In the genomic region with DNA sequence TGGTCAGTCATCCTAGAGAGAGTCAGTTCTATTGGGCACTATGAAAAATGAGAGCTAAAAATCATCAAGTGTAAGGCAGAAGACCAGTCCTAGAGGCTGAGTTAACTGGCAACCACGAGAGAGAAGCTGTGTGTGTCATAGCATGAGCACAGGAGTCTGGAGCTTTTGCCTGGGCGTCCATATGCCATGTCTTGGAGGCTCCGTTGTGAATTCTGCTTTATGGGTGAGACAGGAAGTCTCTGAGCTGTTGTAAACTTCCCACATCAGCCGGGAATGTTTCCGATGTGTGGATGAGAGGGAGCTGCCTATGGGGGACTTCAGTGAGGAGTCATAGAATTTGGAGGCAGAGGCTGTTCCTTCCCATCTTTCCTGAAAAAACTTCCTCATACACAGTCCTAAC, we compare ENCODE assay signal across 31 cellular contexts.
DNase-seq lines count a peak whose midpoint lies in the region; ATAC-seq and TF ChIP-seq lines count a peak whose summit lies in the region.
"Had no signal": no experiment of that assay in that cellular context is flagged by ENCODE, and none has a peak within 500 bp of the region (broad histone marks: within the 10 kb centered on the region; RNA-seq: fewer than 3 reads in every experiment).

No MANE protein-coding gene starts in this region.

- H3K4me2 ChIP-seq in neuronal stem cell (ENCODE audit: insufficient read depth, low read length, poor library complexity, severe bottlenecking) = no peak overlapping the region
- H3K4me2 ChIP-seq: SK-N-SH had no signal

- H3K27me3 Mint-ChIP-seq in endodermal cell (ENCODE audit: insufficient read depth) = no peaks in the 10 kb centered on the region
- peaks cover 1% of the 10 kb centered on the region for H3K27me3 Mint-ChIP-seq in activated T-cell treated with anti-CD3 and anti-CD28 coated beads, Interleukin-2, amount 50 U/mL, for 4 hours (ENCODE audit: low read depth)
- H3K27me3 Mint-ChIP-seq: activated CD4-positive, alpha-beta memory T cell treated with anti-CD3 and anti-CD28 coated beads for 36 hours; B cell; IgD-negative memory B cell; stimulated activated naive CD8-positive, alpha-beta T cell treated with anti-CD3 and anti-CD28 coated beads, Interleukin-15, amount 100 ng/mL, for 72 hours had no signal

- TF ChIP-seq CTCF in endodermal cell (conservative IDR thresholded peaks at IDR 0.05) = no peak

- H3K79me1 ChIP-seq in neuronal stem cell (ENCODE audit: low read depth, low read length) = no peaks in the 10 kb centered on the region

- H3K4me3 ChIP-seq in endodermal cell (ENCODE audit: low read length) (no peak overlapping the region), neuronal stem cell (ENCODE audit: low read length in 2 of 2) (no peak overlapping the region)
- H3K4me3 ChIP-seq: dorsolateral prefrontal cortex, left lung, right atrium auricular region, thoracic aorta, uterus had no signal

- H3K4me3 Mint-ChIP-seq in endodermal cell = no peak overlapping the region
- H3K4me3 Mint-ChIP-seq in activated T-cell treated with anti-CD3 and anti-CD28 coated beads, Interleukin-2, amount 50 U/mL, for 4 hours = no peak overlapping the region
- H3K4me3 Mint-ChIP-seq: activated CD4-positive, alpha-beta memory T cell treated with anti-CD3 and anti-CD28 coated beads for 36 hours; activated naive CD4-positive, alpha-beta T cell treated with anti-CD3 and anti-CD28 coated beads for 36 hours; B cell; CD4-positive, alpha-beta memory T cell; IgD-negative memory B cell; neural crest cell; stimulated activated naive CD8-positive, alpha-beta T cell treated with anti-CD3 and anti-CD28 coated beads, Interleukin-15, amount 100 ng/mL, for 72 hours; T-helper 1 cell treated with Interleukin-12 subunit alpha and Interleukin-12 subunit beta and Interleukin-4 antibody, amounts not matched to agents 30 μg/mL and 1 μg/mL, for 36 hours had no signal

- no peak overlapping the region for H2BK5ac ChIP-seq in neuronal stem cell (ENCODE audit: low read length)

- no peak overlapping the region for H3K4ac ChIP-seq in neuronal stem cell (ENCODE audit: low read length)

- DNase-seq in EL (peak; percentile 53), LHCN-M2 (ENCODE audit: low read depth) (peak; percentile 14), endodermal cell (no peak), neuronal stem cell (ENCODE audit: low spot score) (no peak), epidermal melanocyte (ENCODE audit: insufficient read length, low spot score) (no peak), AG08396 (ENCODE audit: low spot score) (no peak), NCI-H2196 (lab: John Stamatoyannopoulos, UW; ENCODE audit: unreplicated experiment) (no peak)
- DNase-seq in activated T-cell treated with anti-CD3 and anti-CD28 coated beads, Interleukin-2, amount 50 U/mL, for 4 hours = no peak
- DNase-seq: activated CD4-positive, alpha-beta memory T cell treated with anti-CD3 and anti-CD28 coated beads for 36 hours; activated CD8-positive, alpha-beta memory T cell treated with anti-CD3 and anti-CD28 coated beads, Interleukin-2, amount 50 U/mL, for 48 hours; activated naive CD4-positive, alpha-beta T cell treated with anti-CD3 and anti-CD28 coated beads for 36 hours; CD4-positive, alpha-beta memory T cell; dorsolateral prefrontal cortex; glutamatergic neuron; left lung; mesendoderm; NCI-H146; NCI-H774; SK-N-SH; stimulated activated CD4-positive, alpha-beta T cell treated with anti-CD3 and anti-CD28 coated beads, Interleukin-1b, Interleukin-23, amount 100 ng/mL, for 48 hours; stimulated activated CD8-positive, alpha-beta memory T cell treated with anti-CD3 and anti-CD28 coated beads, Interleukin-4, amount 100 ng/mL, for 48 hours; stimulated activated naive CD8-positive, alpha-beta T cell treated with anti-CD3 and anti-CD28 coated beads, Interleukin-15, amount 100 ng/mL, for 72 hours; uterus had no signal

- H3K9ac ChIP-seq in endodermal cell (ENCODE audit: extremely low read depth, low read length, poor library complexity, severe bottlenecking) (no peak overlapping the region), neuronal stem cell (ENCODE audit: low read depth, low read length, poor library complexity) (no peak overlapping the region)
- H3K9ac ChIP-seq: SK-N-SH had no signal

- H4K8ac ChIP-seq in neuronal stem cell (ENCODE audit: low read depth, low read length) = no peak overlapping the region

- 85 to 90% methylated on average over 2 to 5 of the region's 5 CpGs for WGBS in endodermal cell (ENCODE audit: insufficient coverage in 1 of 2, insufficient read length in 1 of 2), 2 experiments
- WGBS in neuronal stem cell (ENCODE audit: extremely low coverage in 2 of 2, insufficient read length in 2 of 2, insufficient replicate concordance in 1 of 2), 2 donors = no CpG with 5 or more reads among the region's 5 CpGs

- H3K18ac ChIP-seq in neuronal stem cell (ENCODE audit: low read length) = no peak overlapping the region

- no peak overlapping the region for H4K91ac ChIP-seq in neuronal stem cell (ENCODE audit: low read depth, low read length, poor library complexity)

- H2BK120ac ChIP-seq in neuronal stem cell (ENCODE audit: low read depth, low read length) = no peak overlapping the region

- H2BK12ac ChIP-seq in neuronal stem cell (ENCODE audit: low read length) = no peak overlapping the region

- H3K27ac ChIP-seq in endodermal cell (ENCODE audit: low read depth, low read length) (no peak overlapping the region), neuronal stem cell (replicated peaks; ENCODE audit: low read length) (no peak overlapping the region)
- H3K27ac ChIP-seq: dorsolateral prefrontal cortex, left lung, right atrium auricular region, thoracic aorta, uterus had no signal

- H3K36me3 ChIP-seq in endodermal cell (ENCODE audit: control insufficient read depth, insufficient read depth, low read length) (no peaks in the 10 kb centered on the region), neuronal stem cell (replicated peaks in 1 of 2; ENCODE audit: control insufficient read depth in 2 of 2, insufficient read depth in 2 of 2, low read length in 2 of 2) (no peaks in the 10 kb centered on the region)
- H3K36me3 ChIP-seq: left lung, right atrium auricular region, thoracic aorta, uterus had no signal

- H3K9me3 ChIP-seq in endodermal cell (ENCODE audit: control insufficient read depth, low read length) = no peaks in the 10 kb centered on the region
- H3K9me3 ChIP-seq in neuronal stem cell (replicated peaks in 1 of 2; ENCODE audit: control insufficient read depth in 2 of 2, insufficient read depth in 1 of 2, low read depth in 1 of 2, low read length in 2 of 2) = no peaks in the 10 kb centered on the region
- H3K9me3 ChIP-seq: left lung, right atrium auricular region, SK-N-SH, thoracic aorta, uterus had no signal

- H3K27me3 ChIP-seq in endodermal cell (ENCODE audit: control insufficient read depth, insufficient read depth, low read length, poor library complexity, severe bottlenecking) (no peaks in the 10 kb centered on the region), neuronal stem cell (ENCODE audit: control insufficient read depth in 3 of 3, insufficient read depth in 3 of 3, low read depth in 1 of 3, low read length in 3 of 3) (no peaks in the 10 kb centered on the region)
- H3K27me3 ChIP-seq: left lung, right atrium auricular region, uterus had no signal

- H3K23ac ChIP-seq in neuronal stem cell (ENCODE audit: low read depth, low read length, poor library complexity) = no peak overlapping the region

- H2AFZ ChIP-seq in neuronal stem cell (ENCODE audit: low read length) = peak overlapping the region; percentile 53

- no peaks in the 10 kb centered on the region for H3K4me1 ChIP-seq in endodermal cell (ENCODE audit: control insufficient read depth, insufficient read depth, low read length)
- H3K4me1 ChIP-seq in neuronal stem cell (ENCODE audit: control insufficient read depth in 2 of 2, insufficient read depth in 1 of 2, low read depth in 1 of 2, low read length in 2 of 2) = no peaks in the 10 kb centered on the region
- H3K4me1 ChIP-seq: left lung, right atrium auricular region, uterus had no signal

- H3K4me1 Mint-ChIP-seq in endodermal cell = peaks cover 6% of the 10 kb centered on the region
- H3K4me1 Mint-ChIP-seq in activated T-cell treated with anti-CD3 and anti-CD28 coated beads, Interleukin-2, amount 50 U/mL, for 4 hours (ENCODE audit: low read depth) = no peaks in the 10 kb centered on the region
- H3K4me1 Mint-ChIP-seq: B cell; IgD-negative memory B cell; neural crest cell; stimulated activated naive CD8-positive, alpha-beta T cell treated with anti-CD3 and anti-CD28 coated beads, Interleukin-15, amount 100 ng/mL, for 72 hours had no signal

- H3K27ac Mint-ChIP-seq in endodermal cell = peak overlapping the region; percentile 4
- H3K27ac Mint-ChIP-seq: activated CD4-positive, alpha-beta memory T cell treated with anti-CD3 and anti-CD28 coated beads for 36 hours; activated naive CD4-positive, alpha-beta T cell treated with anti-CD3 and anti-CD28 coated beads for 36 hours; B cell; CD4-positive, alpha-beta memory T cell; T-helper 1 cell treated with Interleukin-12 subunit alpha and Interleukin-12 subunit beta and Interleukin-4 antibody, amounts not matched to agents 30 μg/mL and 1 μg/mL, for 36 hours had no signal

- no peak overlapping the region for H2AK5ac ChIP-seq in neuronal stem cell (ENCODE audit: low read depth, low read length)

- H3K36me3 Mint-ChIP-seq in endodermal cell (ENCODE audit: low read depth) = no peaks in the 10 kb centered on the region
- no peaks in the 10 kb centered on the region for H3K36me3 Mint-ChIP-seq in activated T-cell treated with anti-CD3 and anti-CD28 coated beads, Interleukin-2, amount 50 U/mL, for 4 hours (ENCODE audit: insufficient read depth)
- H3K36me3 Mint-ChIP-seq: activated CD4-positive, alpha-beta memory T cell treated with anti-CD3 and anti-CD28 coated beads for 36 hours; CD4-positive, alpha-beta memory T cell; IgD-negative memory B cell had no signal

- no peaks in the 10 kb centered on the region for H3K9me3 Mint-ChIP-seq in endodermal cell
- H3K9me3 Mint-ChIP-seq in activated T-cell treated with anti-CD3 and anti-CD28 coated beads, Interleukin-2, amount 50 U/mL, for 4 hours = no peaks in the 10 kb centered on the region
- H3K9me3 Mint-ChIP-seq: activated CD4-positive, alpha-beta memory T cell treated with anti-CD3 and anti-CD28 coated beads for 36 hours; activated naive CD4-positive, alpha-beta T cell treated with anti-CD3 and anti-CD28 coated beads for 36 hours; CD4-positive, alpha-beta memory T cell; IgD-negative memory B cell; neural crest cell; stimulated activated naive CD8-positive, alpha-beta T cell treated with anti-CD3 and anti-CD28 coated beads, Interleukin-15, amount 100 ng/mL, for 72 hours; T-helper 1 cell treated with Interleukin-12 subunit alpha and Interleukin-12 subunit beta and Interleukin-4 antibody, amounts not matched to agents 30 μg/mL and 1 μg/mL, for 36 hours had no signal

- no peak overlapping the region for H2BK15ac ChIP-seq in neuronal stem cell (ENCODE audit: low read length)

- ATAC-seq in activated T-cell treated with anti-CD3 and anti-CD28 coated beads, Interleukin-2, amount 50 U/mL, for 4 hours = no peak
- ATAC-seq: activated CD4-positive, CD25-positive, alpha-beta regulatory T cell treated with anti-CD3 and anti-CD28 coated beads, Interleukin-2, amount 50 U/mL, for 24 hours; HCT116; left lung; stimulated activated naive CD8-positive, alpha-beta T cell treated with anti-CD3 and anti-CD28 coated beads, Interleukin-15, amount 100 ng/mL, for 72 hours had no signal

- H3K14ac ChIP-seq in neuronal stem cell (ENCODE audit: low read length) = no peak overlapping the region

Comparison
In these comparisons a context has a peak if more than half of its experiments do, and no peak if none do; other contexts are left out.
1. DNase-seq: peak in EL (single experiment) and LHCN-M2 (single experiment); none in endodermal cell (single experiment), neuronal stem cell (single experiment), epidermal melanocyte (single experiment), AG08396 (single experiment), activated T-cell treated with anti-CD3 and anti-CD28 coated beads, Interleukin-2, amount 50 U/mL, for 4 hours (single experiment) and NCI-H2196 (single experiment).